8 cellular contexts compared by ENCODE assay signal in the genomic region with DNA sequence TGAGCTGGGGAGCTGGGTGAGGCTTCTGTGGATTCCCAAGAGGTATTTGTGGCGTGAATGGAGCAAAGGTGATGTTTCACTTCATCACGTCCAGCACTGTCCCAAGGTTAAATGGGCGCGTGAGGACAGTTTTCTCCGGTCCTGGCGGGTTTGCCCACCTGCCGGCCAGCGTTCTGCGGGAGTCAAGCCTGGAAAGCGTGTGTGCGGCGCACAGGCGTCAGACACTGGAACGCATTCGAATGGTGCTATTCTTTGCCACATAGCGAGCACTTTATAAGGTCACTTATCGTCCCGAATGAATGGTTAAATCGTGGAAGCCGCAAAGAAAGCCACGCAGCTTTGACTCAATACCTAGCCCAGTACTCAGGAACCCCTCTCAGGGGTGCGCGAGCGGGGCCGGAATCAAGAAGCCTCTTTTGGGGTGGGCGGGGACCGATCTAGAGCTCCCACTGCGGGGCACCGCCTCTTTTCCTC. TPM values are rescaled to one million over a fixed set of nuclear protein-coding genes. Genes with fewer than 3 reads are reported as not detected.
DNase-seq lines count a peak whose midpoint lies in the region; ATAC-seq and TF ChIP-seq lines count a peak whose summit lies in the region.

No MANE protein-coding gene starts in this region.

- no peak overlapping the region for H3K4ac ChIP-seq in neuronal stem cell (ENCODE audit: low read length)

- no peak for DNase-seq in CD8-positive, alpha-beta T cell
- DNase-seq in Karpas-422 (no peak), neuronal stem cell (ENCODE audit: low spot score) (no peak), T-helper 9 cell (no peak), AG08395 (ENCODE audit: low spot score) (no peak), SHP77 treated with DMSO at 0.1 percent for 48 hours (lab: John Stamatoyannopoulos, UW) (no peak), foreskin melanocyte (no peak)
- no peak for DNase-seq in effector memory CD8-positive, alpha-beta T cell

- H3K4me2 ChIP-seq in Karpas-422 (ENCODE audit: low read depth, low read length, poor library complexity, severe bottlenecking) (peak overlapping the region; percentile 86), neuronal stem cell (ENCODE audit: insufficient read depth, low read length, poor library complexity, severe bottlenecking) (peak overlapping the region; percentile 22)

- no peaks in the 10 kb centered on the region for H3K27me3 ChIP-seq in CD8-positive, alpha-beta T cell (ENCODE audit: insufficient read depth, low read length)
- H3K27me3 ChIP-seq in Karpas-422 (ENCODE audit: low read length) (no peaks in the 10 kb centered on the region), neuronal stem cell (ENCODE audit: control insufficient read depth in 3 of 3, insufficient read depth in 3 of 3, low read depth in 1 of 3, low read length in 3 of 3) (no peaks in the 10 kb centered on the region)

- H3K79me1 ChIP-seq in neuronal stem cell (ENCODE audit: low read depth, low read length): no peaks in the 10 kb centered on the region

- no peaks in the 10 kb centered on the region for H3K9me3 ChIP-seq in CD8-positive, alpha-beta T cell (ENCODE audit: low read length)
- H3K9me3 ChIP-seq in Karpas-422 (ENCODE audit: low read length): no peaks in the 10 kb centered on the region
- H3K9me3 ChIP-seq in neuronal stem cell (replicated peaks in 1 of 2; ENCODE audit: control insufficient read depth in 2 of 2, insufficient read depth in 1 of 2, low read depth in 1 of 2, low read length in 2 of 2): peaks cover 5 to 10% of the 10 kb centered on the region in 2 donors

- CTCF ChIA-PET in CD8-positive, alpha-beta T cell (lab: Charles Lee): interaction anchor here (0.6 to 3.9 kb wide), 14 partner anchors 8 to 125 kb away, joined by 3 to 50 read pairs (median 4); no protein-coding TSS in a partner anchor

- intact Hi-C loops in CD8-positive, alpha-beta T cell (cut with DNase I, micrococcal nuclease): loop anchor here (1.0 to 10.0 kb wide), 10 partner anchors 17 to 1537 kb away; a partner anchor contains a TSS

- ATAC-seq in CD8-positive, alpha-beta T cell: no peak
- ATAC-seq in effector memory CD8-positive, alpha-beta T cell (replicated peaks): no peak

- no peak overlapping the region for H2BK120ac ChIP-seq in neuronal stem cell (ENCODE audit: low read depth, low read length)

- no peaks in the 10 kb centered on the region for H3K9me2 ChIP-seq in Karpas-422 (replicated peaks; ENCODE audit: insufficient read depth, low read length)

- H2AK5ac ChIP-seq in neuronal stem cell (ENCODE audit: low read depth, low read length): no peak overlapping the region

- H3K4me3 Mint-ChIP-seq in CD8-positive, alpha-beta T cell: peak overlapping the region; percentile 85
- H3K4me3 Mint-ChIP-seq in effector memory CD8-positive, alpha-beta T cell: peak overlapping the region; percentile 78 to 89

- no CpG with 5 or more reads among the region's 29 CpGs for WGBS in neuronal stem cell (ENCODE audit: extremely low coverage in 2 of 2, insufficient read length in 2 of 2, insufficient replicate concordance in 1 of 2), 2 donors

- TF ChIP-seq CTCF in CD8-positive, alpha-beta T cell (IDR thresholded peaks at IDR 0.05): no peak

- peaks cover 31% of the 10 kb centered on the region for H3K4me1 ChIP-seq in CD8-positive, alpha-beta T cell (ENCODE audit: insufficient read depth, low read length)
- H3K4me1 ChIP-seq in Karpas-422 (ENCODE audit: low read length): peaks cover 23% of the 10 kb centered on the region
- H3K4me1 ChIP-seq in neuronal stem cell (ENCODE audit: control insufficient read depth in 2 of 2, insufficient read depth in 1 of 2, low read depth in 1 of 2, low read length in 2 of 2): peaks cover 5 to 11% of the 10 kb centered on the region in 2 donors

- H2AFZ ChIP-seq in Karpas-422 (ENCODE audit: low read length) (peak overlapping the region; percentile 99), neuronal stem cell (ENCODE audit: low read length) (peak overlapping the region; percentile 93)

- no peak overlapping the region for H3K27ac ChIP-seq in CD8-positive, alpha-beta T cell (ENCODE audit: low read depth, low read length)
- H3K27ac ChIP-seq in Karpas-422 (ENCODE audit: low read length) (no peak overlapping the region), neuronal stem cell (replicated peaks; ENCODE audit: low read length) (no peak overlapping the region)

- peaks cover 24% of the 10 kb centered on the region for H3K36me3 Mint-ChIP-seq in CD8-positive, alpha-beta T cell
- H3K36me3 Mint-ChIP-seq in effector memory CD8-positive, alpha-beta T cell (ENCODE audit: insufficient read depth): peaks cover 36% of the 10 kb centered on the region

- H2BK15ac ChIP-seq in neuronal stem cell (ENCODE audit: low read length): no peak overlapping the region

- no peak overlapping the region for H4K8ac ChIP-seq in neuronal stem cell (ENCODE audit: low read depth, low read length)

- H3K79me2 ChIP-seq in Karpas-422 (ENCODE audit: low read length): peaks cover 45% of the 10 kb centered on the region

- no peak overlapping the region for H2BK5ac ChIP-seq in neuronal stem cell (ENCODE audit: low read length)

- no peaks in the 10 kb centered on the region for H3K36me3 ChIP-seq in CD8-positive, alpha-beta T cell (ENCODE audit: insufficient read depth, low read length)
- H3K36me3 ChIP-seq in Karpas-422 (ENCODE audit: insufficient read depth, low read length) (peaks cover 20% of the 10 kb centered on the region), neuronal stem cell (replicated peaks in 1 of 2; ENCODE audit: control insufficient read depth in 2 of 2, insufficient read depth in 2 of 2, low read length in 2 of 2) (peaks cover 4 to 33% of the 10 kb centered on the region in 2 donors)

- no peak overlapping the region for H2BK12ac ChIP-seq in neuronal stem cell (ENCODE audit: low read length)

- H3K9ac ChIP-seq in Karpas-422 (ENCODE audit: low read length) (peak overlapping the region; percentile 65), neuronal stem cell (ENCODE audit: low read depth, low read length, poor library complexity) (no peak overlapping the region)

- H3K27me3 Mint-ChIP-seq in CD8-positive, alpha-beta T cell (ENCODE audit: low read depth): no peaks in the 10 kb centered on the region
- H3K27me3 Mint-ChIP-seq in effector memory CD8-positive, alpha-beta T cell: no peaks in the 10 kb centered on the region

- peaks cover 17% of the 10 kb centered on the region; the same call in 1 of the 2 replicates for H4K20me1 ChIP-seq in Karpas-422 (ENCODE audit: insufficient read depth, low read depth, low read length)

- H3K14ac ChIP-seq in neuronal stem cell (ENCODE audit: low read length): no peak overlapping the region

- H3K9me3 Mint-ChIP-seq in CD8-positive, alpha-beta T cell: no peaks in the 10 kb centered on the region
- no peaks in the 10 kb centered on the region for H3K9me3 Mint-ChIP-seq in effector memory CD8-positive, alpha-beta T cell

- H3K18ac ChIP-seq in neuronal stem cell (ENCODE audit: low read length): peak overlapping the region; percentile 44

- peak overlapping the region; percentile 86 for H3K27ac Mint-ChIP-seq in CD8-positive, alpha-beta T cell
- peak overlapping the region; percentile 20 to 89 for H3K27ac Mint-ChIP-seq in effector memory CD8-positive, alpha-beta T cell

- H3K4me1 Mint-ChIP-seq in CD8-positive, alpha-beta T cell (ENCODE audit: low read depth): peaks cover 33% of the 10 kb centered on the region
- peaks cover 18 to 29% of the 10 kb centered on the region in 2 donors for H3K4me1 Mint-ChIP-seq in effector memory CD8-positive, alpha-beta T cell (ENCODE audit: low read depth in 2 of 2)

- no peak overlapping the region for H4K91ac ChIP-seq in neuronal stem cell (ENCODE audit: low read depth, low read length, poor library complexity)

- POLR2A ChIA-PET in CD8-positive, alpha-beta T cell (lab: Charles Lee): interaction anchor here (0.6 to 1.9 kb wide), 5 partner anchors 14 to 94 kb away, joined by 3 to 12 read pairs (median 5); a partner anchor contains a TSS

- H3K23ac ChIP-seq in neuronal stem cell (ENCODE audit: low read depth, low read length, poor library complexity): no peak overlapping the region

- H3K4me3 ChIP-seq in CD8-positive, alpha-beta T cell (ENCODE audit: low read depth, low read length): peak overlapping the region; percentile 71
- peak overlapping the region; percentile 89 for H3K4me3 ChIP-seq in Karpas-422 (ENCODE audit: low read length)
- peak overlapping the region in 1 of 2 donors; percentile 33 for H3K4me3 ChIP-seq in neuronal stem cell (ENCODE audit: low read length in 2 of 2)

RNA-seq across cellular contexts. Expression of a gene that starts 0.4 kb away (rescaled TPM):
- 10 to 100 TPM; 69.9 to 72.6 TPM for total RNA-seq in CD8-positive, alpha-beta T cell
- total RNA-seq in Karpas-422 (2014; rRNA removed; shearing (Covaris generic); ENCODE audit: low replicate concordance): 69.5 and 79.6 TPM in 2 replicates
- 111 TPM for polyA plus RNA-seq in neuronal stem cell (2013, experiment 1 of 2)
- 121 TPM for polyA plus RNA-seq in neuronal stem cell (2013, experiment 2 of 2)

RNA-seq across cellular contexts. Expression of a gene that starts 42.9 kb away (rescaled TPM):
- 1 to 10 TPM; 5.6 to 5.9 TPM for total RNA-seq in CD8-positive, alpha-beta T cell
- total RNA-seq in Karpas-422 (2014; rRNA removed; shearing (Covaris generic); ENCODE audit: low replicate concordance): 0.26 and 0.51 TPM in 2 replicates
- polyA plus RNA-seq in neuronal stem cell (2013, experiment 1 of 2): 5.4 TPM
- 5.2 TPM for polyA plus RNA-seq in neuronal stem cell (2013, experiment 2 of 2)
